ENCODE assay signal across 19 cellular contexts in the genomic region with DNA sequence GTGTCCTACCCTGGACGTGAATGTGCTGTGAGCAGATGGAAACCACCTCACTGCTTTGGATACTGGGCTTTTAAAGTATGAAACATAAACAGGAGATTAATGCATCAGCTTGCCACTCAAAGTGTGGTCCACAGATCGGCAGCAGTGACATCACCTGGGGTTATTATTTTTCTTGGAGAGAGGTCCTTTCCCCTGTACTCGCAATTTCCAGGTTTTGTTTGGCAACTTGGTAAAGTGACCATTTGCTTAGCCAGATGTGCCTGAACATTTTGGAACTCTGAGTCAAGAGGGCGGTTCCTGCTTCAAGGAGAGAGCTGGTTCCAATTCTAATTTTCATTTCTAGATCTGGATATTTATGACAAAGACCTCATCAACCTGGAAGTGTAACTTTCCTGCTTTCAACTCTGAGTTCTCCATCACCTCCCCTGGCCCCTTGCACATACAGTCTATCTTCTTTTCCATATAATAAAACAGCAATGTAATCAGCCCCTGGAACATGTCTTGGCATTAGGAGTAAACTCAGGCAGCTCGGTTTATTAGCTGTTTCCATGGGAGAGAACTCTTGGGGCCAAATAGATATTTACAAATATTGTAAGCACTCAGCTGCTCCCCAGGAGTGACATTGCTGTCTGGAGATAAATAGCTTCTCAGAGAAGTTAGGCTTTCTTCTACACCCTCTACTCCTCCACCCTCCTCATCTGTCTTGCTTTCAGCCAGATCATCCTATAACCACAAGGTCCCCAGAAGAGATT.
DNase-seq lines count a peak whose midpoint lies in the region; ATAC-seq, FAIRE-seq and TF ChIP-seq lines count a peak whose summit lies in the region.
"Had no signal": no experiment of that assay in that cellular context is flagged by ENCODE, and none has a peak within 500 bp of the region (broad histone marks: within the 10 kb centered on the region; RNA-seq: fewer than 3 reads in every experiment).

No MANE protein-coding gene starts in this region.

- ATAC-seq in RWPE2 (ENCODE audit: low read depth) (peak; percentile 52), gastrocnemius medialis (peak in 1 of 2 donors; percentile 39)

- peaks cover 42% of the 10 kb centered on the region for H3K4me1 Mint-ChIP-seq in nephron progenitor cell
- H3K4me1 Mint-ChIP-seq: CD4-positive, CD25-positive, alpha-beta regulatory T cell had no signal

- no peaks in the 10 kb centered on the region for H3K36me3 ChIP-seq in RWPE2 (ENCODE audit: low read depth)
- H3K36me3 ChIP-seq in gastrocnemius medialis = no peaks in the 10 kb centered on the region
- H3K36me3 ChIP-seq: neutrophil, sigmoid colon, upper lobe of right lung had no signal

- peaks cover 36% of the 10 kb centered on the region for H3K9me3 Mint-ChIP-seq in nephron progenitor cell
- H3K9me3 Mint-ChIP-seq: activated T-helper 1 cell treated with anti-CD3 and anti-CD28 coated beads, Interleukin-12 subunit alpha, Interleukin-12 subunit beta, Interleukin-2, Interleukin-4 antibody, amounts not matched to agents 30 ng/mL and 10 ng/mL and 1 ng/mL, durations not matched to agents 14 hours and 24 hours and 36 hours had no signal

- peak overlapping the region; percentile 50 for H3K27ac ChIP-seq in RWPE2 (ENCODE audit: poor library complexity, severe bottlenecking)
- peak overlapping the region in 3 of 4 donors; percentile 36 to 59 (median 48) for H3K27ac ChIP-seq in gastrocnemius medialis
- H3K27ac ChIP-seq: epithelial cell of prostate, neutrophil, sigmoid colon, upper lobe of right lung had no signal

- no peaks in the 10 kb centered on the region for H3K27me3 ChIP-seq in RWPE2 (ENCODE audit: insufficient read depth, poor library complexity, severe bottlenecking)
- no peaks in the 10 kb centered on the region for H3K27me3 ChIP-seq in gastrocnemius medialis
- H3K27me3 ChIP-seq: neutrophil, sigmoid colon, upper lobe of right lung had no signal

- H3K27ac Mint-ChIP-seq in nephron progenitor cell = no peak overlapping the region
- H3K27ac Mint-ChIP-seq: activated CD4-positive, alpha-beta memory T cell treated with anti-CD3 and anti-CD28 coated beads for 36 hours; activated T-helper 1 cell treated with anti-CD3 and anti-CD28 coated beads, Interleukin-12 subunit alpha, Interleukin-12 subunit beta, Interleukin-2, Interleukin-4 antibody, amounts not matched to agents 30 ng/mL and 10 ng/mL and 1 ng/mL, durations not matched to agents 14 hours and 24 hours and 36 hours; CD4-positive, CD25-positive, alpha-beta regulatory T cell had no signal

- no peak overlapping the region for H3K4me3 ChIP-seq in RWPE2 (ENCODE audit: severe bottlenecking)
- H3K4me3 ChIP-seq in fibroblast of villous mesenchyme (ENCODE audit: low read depth, low read length) = no peak overlapping the region
- no peak overlapping the region for H3K4me3 ChIP-seq in gastrocnemius medialis
- H3K4me3 ChIP-seq: sigmoid colon, upper lobe of right lung had no signal

- no peak for TF ChIP-seq CTCF in RWPE2 (IDR thresholded peaks at IDR 0.05; ENCODE audit: poor library complexity, severe bottlenecking)
- no peak for TF ChIP-seq CTCF in fibroblast of villous mesenchyme (IDR thresholded peaks at IDR 0.05; ENCODE audit: insufficient read depth, low read depth, low read length)
- TF ChIP-seq CTCF in gastrocnemius medialis (IDR thresholded peaks at IDR 0.05 in 4 of 5, conservative IDR thresholded peaks at IDR 0.05 in 1 of 5) = no peak
- TF ChIP-seq CTCF in nephron progenitor cell (IDR thresholded peaks at IDR 0.05) = no peak

- H3K9me3 ChIP-seq in RWPE2 (ENCODE audit: severe bottlenecking) (no peaks in the 10 kb centered on the region), gastrocnemius medialis (peaks cover 0 to 7% (median 0%) of the 10 kb centered on the region in 3 donors)
- H3K9me3 ChIP-seq: neutrophil, sigmoid colon, upper lobe of right lung had no signal

- DNase-seq in GM03348 (ENCODE audit: low spot score) (peak; percentile 55), RWPE2 (ENCODE audit: low spot score) (no peak), fibroblast of villous mesenchyme (ENCODE audit: low read depth) (peak; percentile 66), gastrocnemius medialis (no peak), HTR-8/SVneo (ENCODE audit: insufficient read length, low spot score) (no peak), nephron progenitor cell (no peak), middle frontal gyrus (ENCODE audit: extremely low spot score, low spot score) (no peak)
- DNase-seq in activated CD4-positive, alpha-beta T cell treated with anti-CD3 and anti-CD28 coated beads, Interleukin-2, amount 50 U/mL, for 48 hours = no peak
- DNase-seq: activated CD4-positive, alpha-beta memory T cell treated with anti-CD3 and anti-CD28 coated beads for 36 hours; CD4-positive, CD25-positive, alpha-beta regulatory T cell; KG1; NCI-H146; OCI-M1; sigmoid colon; upper lobe of right lung had no signal

- H3K4me3 Mint-ChIP-seq in nephron progenitor cell = no peak overlapping the region
- H3K4me3 Mint-ChIP-seq: activated CD4-positive, alpha-beta memory T cell treated with anti-CD3 and anti-CD28 coated beads for 36 hours; activated T-helper 1 cell treated with anti-CD3 and anti-CD28 coated beads, Interleukin-12 subunit alpha, Interleukin-12 subunit beta, Interleukin-2, Interleukin-4 antibody, amounts not matched to agents 30 ng/mL and 10 ng/mL and 1 ng/mL, durations not matched to agents 14 hours and 24 hours and 36 hours; CD4-positive, CD25-positive, alpha-beta regulatory T cell had no signal

- in situ Hi-C loops in gastrocnemius medialis (cut with MboI; ENCODE audit: low sequenced_read_pairs in 4 of 4) = no loop called here

- intact Hi-C loops in gastrocnemius medialis (cut with DNase I; ENCODE audit: low total_unique reads) = no loop called here

- peaks cover 18% of the 10 kb centered on the region for H3K27me3 Mint-ChIP-seq in nephron progenitor cell (ENCODE audit: low read depth, poor library complexity)
- H3K27me3 Mint-ChIP-seq: activated CD4-positive, alpha-beta memory T cell treated with anti-CD3 and anti-CD28 coated beads for 36 hours; CD4-positive, CD25-positive, alpha-beta regulatory T cell had no signal

- H3K4me1 ChIP-seq in RWPE2 (ENCODE audit: insufficient read depth, poor library complexity, severe bottlenecking) (peaks cover 24% of the 10 kb centered on the region), gastrocnemius medialis (no peaks in the 10 kb centered on the region)
- H3K4me1 ChIP-seq: sigmoid colon, upper lobe of right lung had no signal

- peaks cover 9% of the 10 kb centered on the region for H3K36me3 Mint-ChIP-seq in nephron progenitor cell (ENCODE audit: low read depth)
- H3K36me3 Mint-ChIP-seq: activated CD4-positive, alpha-beta memory T cell treated with anti-CD3 and anti-CD28 coated beads for 36 hours; CD4-positive, CD25-positive, alpha-beta regulatory T cell had no signal

- TF ChIP-seq POLR2A in gastrocnemius medialis (IDR thresholded peaks at IDR 0.05) = no peak

- no peak for FAIRE-seq in HTR-8/SVneo (lab: Jason Lieb, UNC)
- FAIRE-seq: GM12891 had no signal

Comparison
In these comparisons a context has a peak if more than half of its experiments do, and no peak if none do; other contexts are left out.
1. DNase-seq: peak in GM03348 (single experiment) and fibroblast of villous mesenchyme (single experiment); none in RWPE2 (single experiment), gastrocnemius medialis (0 of 2), HTR-8/SVneo (single experiment), activated CD4-positive, alpha-beta T cell treated with anti-CD3 and anti-CD28 coated beads, Interleukin-2, amount 50 U/mL, for 48 hours (0 of 2), nephron progenitor cell (single experiment) and middle frontal gyrus (single experiment).